Comparison of ENCODE assay signal across 8 cellular contexts in genomic region chr14:57268161-57269067, GRCh38. TPM values are rescaled to one million over a fixed set of nuclear protein-coding genes. Genes with fewer than 3 reads are reported as not detected.
DNase-seq lines count a peak whose midpoint lies in the region; ATAC-seq and TF ChIP-seq lines count a peak whose summit lies in the region.

A gene with protein sequence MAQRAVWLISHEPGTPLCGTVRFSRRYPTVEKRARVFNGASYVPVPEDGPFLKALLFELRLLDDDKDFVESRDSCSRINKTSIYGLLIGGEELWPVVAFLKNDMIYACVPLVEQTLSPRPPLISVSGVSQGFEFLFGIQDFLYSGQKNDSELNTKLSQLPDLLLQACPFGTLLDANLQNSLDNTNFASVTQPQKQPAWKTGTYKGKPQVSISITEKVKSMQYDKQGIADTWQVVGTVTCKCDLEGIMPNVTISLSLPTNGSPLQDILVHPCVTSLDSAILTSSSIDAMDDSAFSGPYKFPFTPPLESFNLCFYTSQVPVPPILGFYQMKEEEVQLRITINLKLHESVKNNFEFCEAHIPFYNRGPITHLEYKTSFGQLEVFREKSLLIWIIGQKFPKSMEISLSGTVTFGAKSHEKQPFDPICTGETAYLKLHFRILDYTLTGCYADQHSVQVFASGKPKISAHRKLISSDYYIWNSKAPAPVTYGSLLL (plus strand): TSS chr14:57268971. CDS start chr14:57269315, 344 bp downstream.
A gene with protein sequence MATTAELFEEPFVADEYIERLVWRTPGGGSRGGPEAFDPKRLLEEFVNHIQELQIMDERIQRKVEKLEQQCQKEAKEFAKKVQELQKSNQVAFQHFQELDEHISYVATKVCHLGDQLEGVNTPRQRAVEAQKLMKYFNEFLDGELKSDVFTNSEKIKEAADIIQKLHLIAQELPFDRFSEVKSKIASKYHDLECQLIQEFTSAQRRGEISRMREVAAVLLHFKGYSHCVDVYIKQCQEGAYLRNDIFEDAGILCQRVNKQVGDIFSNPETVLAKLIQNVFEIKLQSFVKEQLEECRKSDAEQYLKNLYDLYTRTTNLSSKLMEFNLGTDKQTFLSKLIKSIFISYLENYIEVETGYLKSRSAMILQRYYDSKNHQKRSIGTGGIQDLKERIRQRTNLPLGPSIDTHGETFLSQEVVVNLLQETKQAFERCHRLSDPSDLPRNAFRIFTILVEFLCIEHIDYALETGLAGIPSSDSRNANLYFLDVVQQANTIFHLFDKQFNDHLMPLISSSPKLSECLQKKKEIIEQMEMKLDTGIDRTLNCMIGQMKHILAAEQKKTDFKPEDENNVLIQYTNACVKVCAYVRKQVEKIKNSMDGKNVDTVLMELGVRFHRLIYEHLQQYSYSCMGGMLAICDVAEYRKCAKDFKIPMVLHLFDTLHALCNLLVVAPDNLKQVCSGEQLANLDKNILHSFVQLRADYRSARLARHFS (minus strand): TSS chr14:57268905. CDS start chr14:57268648, 257 bp downstream.

- H3K4me3 ChIP-seq in BLaER1 treated with 17β-estradiol and CSF1 and Interleukin-3, amounts not matched to agents 10 nM and 100 nM: peak within 1 kb of the TSS; percentile 68 to 88 (median 81)
- H3K4me3 ChIP-seq in colonic mucosa: peak within 1 kb of the TSS; percentile 90

- no peaks in the 10 kb centered on the region for H3K27me3 Mint-ChIP-seq in activated CD4-positive, alpha-beta T cell treated with anti-CD3 and anti-CD28 coated beads, Interleukin-2, amount 10 ng/mL, durations not matched to agents 24 days and 14 days

- no peak for TF ChIP-seq CTCF in colonic mucosa (IDR thresholded peaks at IDR 0.05)

- intact Hi-C loops in activated CD4-positive, alpha-beta T cell treated with anti-CD3 and anti-CD28 coated beads, Interleukin-2, amount 10 ng/mL, durations not matched to agents 24 days and 14 days (cut with micrococcal nuclease): loop anchor here (1.0 to 10.0 kb wide), 4 partner anchors 122 to 1688 kb away; partner anchors contain the start of genes KTN1 and NAA30
- intact Hi-C loops in colonic mucosa (cut with DNase I): no loop called here

- peaks cover 24 to 53% (median 46%) of the 10 kb centered on the region in 10 experiments for H3K4me1 ChIP-seq in BLaER1 treated with 17β-estradiol and CSF1 and Interleukin-3, amounts not matched to agents 10 nM and 100 nM
- peaks cover 3% of the 10 kb centered on the region for H3K4me1 ChIP-seq in colonic mucosa

- peaks cover 7 to 22% (median 11%) of the 10 kb centered on the region in 11 experiments; a peak in 16 of 22 replicates for H3K36me3 ChIP-seq in BLaER1 treated with 17β-estradiol and CSF1 and Interleukin-3, amounts not matched to agents 10 nM and 100 nM
- no peaks in the 10 kb centered on the region for H3K36me3 ChIP-seq in colonic mucosa

- H3K36me3 Mint-ChIP-seq in activated CD4-positive, alpha-beta T cell treated with anti-CD3 and anti-CD28 coated beads, Interleukin-2, amount 10 ng/mL, durations not matched to agents 24 days and 14 days (ENCODE audit: low read depth): peaks cover 14% of the 10 kb centered on the region

- ATAC-seq in GM19324 (IDR thresholded peaks at IDR 0.05; ENCODE audit: low FRiP score, unreplicated experiment) (peak; percentile 91), HG03469 (IDR thresholded peaks at IDR 0.05; ENCODE audit: unreplicated experiment) (peak; percentile 62)

- DNase-seq in NCI-H526 treated with DMSO at 0.1 percent for 48 hours (lab: John Stamatoyannopoulos, UW): peak; percentile 93
- DNase-seq in activated CD4-positive, alpha-beta T cell treated with anti-CD3 and anti-CD28 coated beads, Interleukin-2, amount 10 ng/mL, durations not matched to agents 24 days and 14 days: peak; percentile 98
- DNase-seq in colonic mucosa: peak; percentile 97
- DNase-seq in kidney tubule cell (ENCODE audit: low spot score): peak; percentile 95
- DNase-seq in stimulated activated CD4-positive, alpha-beta T cell treated with anti-CD3 and anti-CD28 coated beads, Interleukin-1b, Interleukin-23, amount 100 ng/mL, for 24 hours (ENCODE audit: low read depth in 4 of 4, low spot score in 1 of 4): peak; percentile 83 to 86 (median 84)

- H3K9ac ChIP-seq in BLaER1 treated with 17β-estradiol and CSF1 and Interleukin-3, amounts not matched to agents 10 nM and 100 nM: peak within 1 kb of the TSS; percentile 81 to 97 (median 92)
- H3K9ac ChIP-seq in colonic mucosa (ENCODE audit: low read depth in 2 of 2, low read length in 2 of 2): peak within 1 kb of the TSS; percentile 92 to 94

- peaks cover 46% of the 10 kb centered on the region for H3K4me1 Mint-ChIP-seq in activated CD4-positive, alpha-beta T cell treated with anti-CD3 and anti-CD28 coated beads, Interleukin-2, amount 10 ng/mL, durations not matched to agents 24 days and 14 days

- H3K9me3 ChIP-seq in BLaER1 treated with 17β-estradiol and CSF1 and Interleukin-3, amounts not matched to agents 10 nM and 100 nM (replicated peaks in 1 of 11): no peaks in the 10 kb centered on the region; a peak in 2 of 22 replicates
- H3K9me3 ChIP-seq in colonic mucosa: no peaks in the 10 kb centered on the region

- H3K4me3 Mint-ChIP-seq in activated CD4-positive, alpha-beta T cell treated with anti-CD3 and anti-CD28 coated beads, Interleukin-2, amount 10 ng/mL, durations not matched to agents 24 days and 14 days: peak within 1 kb of the TSS; percentile 96

- H3K9me3 Mint-ChIP-seq in activated CD4-positive, alpha-beta T cell treated with anti-CD3 and anti-CD28 coated beads, Interleukin-2, amount 10 ng/mL, durations not matched to agents 24 days and 14 days: no peaks in the 10 kb centered on the region

- H3K27ac ChIP-seq in BLaER1 treated with 17β-estradiol and CSF1 and Interleukin-3, amounts not matched to agents 10 nM and 100 nM: peak within 1 kb of the TSS; percentile 79 to 95 (median 89)
- H3K27ac ChIP-seq in colonic mucosa: peak within 1 kb of the TSS; percentile 99

- H3K27ac Mint-ChIP-seq in activated CD4-positive, alpha-beta T cell treated with anti-CD3 and anti-CD28 coated beads, Interleukin-2, amount 10 ng/mL, durations not matched to agents 24 days and 14 days: peak within 1 kb of the TSS; percentile 100

- H4K20me1 ChIP-seq in BLaER1 treated with 17β-estradiol and CSF1 and Interleukin-3, amounts not matched to agents 10 nM and 100 nM: peaks cover 4 to 67% (median 39%) of the 10 kb centered on the region in 11 experiments; a peak in 17 of 22 replicates

- H3K4me2 ChIP-seq in BLaER1 treated with 17β-estradiol and CSF1 and Interleukin-3, amounts not matched to agents 10 nM and 100 nM: peak within 1 kb of the TSS; percentile 74 to 92 (median 83)

- no peaks in the 10 kb centered on the region for H3K27me3 ChIP-seq in BLaER1 treated with 17β-estradiol and CSF1 and Interleukin-3, amounts not matched to agents 10 nM and 100 nM
- H3K27me3 ChIP-seq in colonic mucosa: no peaks in the 10 kb centered on the region

RNA-seq across cellular contexts. Expression of the first gene that starts in this region (rescaled TPM):
- 41.6 and 47.5 TPM in 2 replicates for total RNA-seq in activated CD4-positive, alpha-beta T cell treated with anti-CD3 and anti-CD28 coated beads, Interleukin-2, amount 10 ng/mL, durations not matched to agents 24 days and 14 days
- total RNA-seq in colonic mucosa: 10 to 100 TPM; 70.8 to 91.8 TPM

RNA-seq across cellular contexts. Expression of the second gene that starts in this region (rescaled TPM):
- total RNA-seq in activated CD4-positive, alpha-beta T cell treated with anti-CD3 and anti-CD28 coated beads, Interleukin-2, amount 10 ng/mL, durations not matched to agents 24 days and 14 days: 76.8 and 80.5 TPM in 2 replicates
- total RNA-seq in colonic mucosa: 10 to 100 TPM; 44.8 to 71.1 TPM

Comparison
In these comparisons a context has a peak if more than half of its experiments do, and no peak if none do; other contexts are left out.
1. Peak in every context shown above with its lines: DNase-seq, ATAC-seq, H3K4me3 ChIP-seq and H3K27ac ChIP-seq.